Comparison of ENCODE assay signal across 19 cellular contexts in genomic region chr10:100634034-100634433, GRCh38.
DNase-seq lines count a peak whose midpoint lies in the region; ATAC-seq and TF ChIP-seq lines count a peak whose summit lies in the region.
"Had no signal": no experiment of that assay in that cellular context is flagged by ENCODE, and none has a peak within 500 bp of the region (broad histone marks: within the 10 kb centered on the region; RNA-seq: fewer than 3 reads in every experiment).

No MANE protein-coding gene starts in this region.

- H3K4ac ChIP-seq in H9 (ENCODE audit: low read depth, low read length), result no peak overlapping the region

- H2AFZ ChIP-seq in H9 (ENCODE audit: low read length), result no peak overlapping the region
- H2AFZ ChIP-seq in Karpas-422 (ENCODE audit: low read length), result no peak overlapping the region
- H2AFZ ChIP-seq: GM23248 had no signal

- H3K36me3 Mint-ChIP-seq in H9 (ENCODE audit: insufficient read depth in 1 of 3, low read depth in 3 of 3) (no peaks in the 10 kb centered on the region), endodermal cell (ENCODE audit: low read depth) (no peaks in the 10 kb centered on the region)
- H3K36me3 Mint-ChIP-seq: CD4-positive, CD25-positive, alpha-beta regulatory T cell; CD8-positive, alpha-beta memory T cell had no signal

- H3T11ph ChIP-seq in H9 (ENCODE audit: low read length), result no peak overlapping the region

- no peaks in the 10 kb centered on the region for H3K9me2 ChIP-seq in Karpas-422 (replicated peaks; ENCODE audit: insufficient read depth, low read length)

- no peaks in the 10 kb centered on the region for H3K4me1 ChIP-seq in H9 (ENCODE audit: insufficient read depth, low read length)
- H3K4me1 ChIP-seq in endodermal cell (ENCODE audit: control insufficient read depth, insufficient read depth, low read length), result peaks cover 6% of the 10 kb centered on the region
- H3K4me1 ChIP-seq in spleen, result no peaks in the 10 kb centered on the region
- H3K4me1 ChIP-seq in Karpas-422 (ENCODE audit: low read length), result no peaks in the 10 kb centered on the region; the same call in 1 of the 2 replicates
- H3K4me1 ChIP-seq: HAP-1 had no signal

- no peaks in the 10 kb centered on the region for H3K9me3 Mint-ChIP-seq in H9
- H3K9me3 Mint-ChIP-seq in endodermal cell, result no peaks in the 10 kb centered on the region
- H3K9me3 Mint-ChIP-seq: CD8-positive, alpha-beta memory T cell had no signal

- H3K4me3 ChIP-seq in endodermal cell (ENCODE audit: low read length), result no peak overlapping the region
- H3K4me3 ChIP-seq in spleen, result no peak overlapping the region
- H3K4me3 ChIP-seq in Karpas-422 (ENCODE audit: low read length), result no peak overlapping the region
- H3K4me3 ChIP-seq: GM23248, HAP-1 had no signal

- H3K4me3 Mint-ChIP-seq in H9 (no peak overlapping the region), endodermal cell (no peak overlapping the region)
- H3K4me3 Mint-ChIP-seq: CD4-positive, CD25-positive, alpha-beta regulatory T cell; CD8-positive, alpha-beta memory T cell had no signal

- no peak overlapping the region for H2BK120ac ChIP-seq in H9 (ENCODE audit: low read depth, low read length, poor library complexity, severe bottlenecking)

- H3K23me2 ChIP-seq in H9 (ENCODE audit: insufficient read length, low read depth, low read length, poor library complexity, severe bottlenecking), result no peaks in the 10 kb centered on the region

- H3K14ac ChIP-seq in H9 (ENCODE audit: insufficient read depth, low read length), result no peak overlapping the region

- ATAC-seq in HG02981 (IDR thresholded peaks at IDR 0.05; ENCODE audit: unreplicated experiment), result no peak

- peaks cover 16% of the 10 kb centered on the region for H3K27me3 Mint-ChIP-seq in H9 (ENCODE audit: low read depth)
- peaks cover 53% of the 10 kb centered on the region for H3K27me3 Mint-ChIP-seq in endodermal cell (ENCODE audit: insufficient read depth)

- no peak overlapping the region for H3K27ac Mint-ChIP-seq in H9
- H3K27ac Mint-ChIP-seq in endodermal cell, result no peak overlapping the region
- H3K27ac Mint-ChIP-seq: CD4-positive, CD25-positive, alpha-beta regulatory T cell; CD8-positive, alpha-beta memory T cell had no signal

- no peak for DNase-seq in H9
- DNase-seq in endodermal cell, result peak; percentile 71
- DNase-seq in spleen, result peak; percentile 53
- no peak for DNase-seq in Karpas-422
- no peak for DNase-seq in superior temporal gyrus (ENCODE audit: extremely low spot score)
- DNase-seq: ACHN; BE2C; C1 segment of cervical spinal cord; CD4-positive, CD25-positive, alpha-beta regulatory T cell; CD8-positive, alpha-beta memory T cell; COR-L47; DMS 273 treated with DMSO at 0.1 percent for 48 hours; DMS79; GDM1; GM23248 had no signal

- H3K27ac ChIP-seq in H9 (ENCODE audit: insufficient read length, low read depth, low read length) (no peak overlapping the region), VCaP (no peak overlapping the region), endodermal cell (ENCODE audit: low read depth, low read length) (no peak overlapping the region), spleen (no peak overlapping the region), Karpas-422 (ENCODE audit: low read length) (no peak overlapping the region)
- H3K27ac ChIP-seq: GM23248, KMS-11 had no signal

- H4K5ac ChIP-seq in H9 (ENCODE audit: insufficient read length, low read depth, low read length), result no peak overlapping the region

- H3K4me2 ChIP-seq in H9 (ENCODE audit: insufficient read depth, insufficient read length, low read length) (no peak overlapping the region), Karpas-422 (ENCODE audit: low read depth, low read length, poor library complexity, severe bottlenecking) (no peak overlapping the region)
- H3K4me2 ChIP-seq: KMS-11 had no signal

- no peak overlapping the region for H3K18ac ChIP-seq in H9 (ENCODE audit: insufficient read length, low read depth, low read length)

- H2BK5ac ChIP-seq in H9 (ENCODE audit: insufficient read length, low read length), result no peak overlapping the region

- H2BK12ac ChIP-seq in H9 (ENCODE audit: insufficient read length, low read depth, low read length), result no peak overlapping the region

- H3K9ac ChIP-seq in H9 (ENCODE audit: extremely low read depth, insufficient read length, low read length) (no peak overlapping the region), endodermal cell (ENCODE audit: extremely low read depth, low read length, poor library complexity, severe bottlenecking) (no peak overlapping the region), Karpas-422 (ENCODE audit: low read length) (no peak overlapping the region)
- H3K9ac ChIP-seq: GM23248, KMS-11 had no signal

- H2BK15ac ChIP-seq in H9 (ENCODE audit: low read depth, low read length), result no peak overlapping the region

- no peak overlapping the region for H2AK5ac ChIP-seq in H9 (ENCODE audit: insufficient read length, low read length)

- peak; percentile 21; the same call in 1 of the 3 replicates for TF ChIP-seq CTCF in H9 (conservative IDR thresholded peaks at IDR 0.05)
- 0 out of 2 replicates have a peak, but pooled peaks have one; percentile 8 for TF ChIP-seq CTCF in VCaP (conservative IDR thresholded peaks at IDR 0.05)
- peak; percentile 53 for TF ChIP-seq CTCF in endodermal cell (conservative IDR thresholded peaks at IDR 0.05)
- TF ChIP-seq CTCF in spleen (IDR thresholded peaks at IDR 0.05 in 8 of 11, conservative IDR thresholded peaks at IDR 0.05 in 3 of 11), result no peak

- no peak overlapping the region for H4K91ac ChIP-seq in H9 (ENCODE audit: insufficient read length, low read depth, low read length)

- H3K27me3 ChIP-seq in H9 (ENCODE audit: insufficient read depth, low read length), result no peaks in the 10 kb centered on the region
- peaks cover 51% of the 10 kb centered on the region for H3K27me3 ChIP-seq in endodermal cell (ENCODE audit: control insufficient read depth, insufficient read depth, low read length, poor library complexity, severe bottlenecking)
- H3K27me3 ChIP-seq in spleen (replicated peaks in 1 of 7), result peaks cover 0 to 79% (median 16%) of the 10 kb centered on the region in 7 donors
- no peaks in the 10 kb centered on the region for H3K27me3 ChIP-seq in Karpas-422 (ENCODE audit: low read length)
- H3K27me3 ChIP-seq: BE2C had no signal

- intact Hi-C loops in spleen (cut with DNase I; ENCODE audit: low total_unique reads), result no loop called here

- H2BK20ac ChIP-seq in H9 (ENCODE audit: low read depth, low read length, poor library complexity, severe bottlenecking), result no peak overlapping the region

- H3K79me2 ChIP-seq in H9 (ENCODE audit: insufficient read depth, low read length), result no peaks in the 10 kb centered on the region
- H3K79me2 ChIP-seq in Karpas-422 (ENCODE audit: low read length), result no peaks in the 10 kb centered on the region

- H4K20me1 ChIP-seq in H9 (ENCODE audit: control insufficient read depth, insufficient read depth, insufficient read length) (no peaks in the 10 kb centered on the region), Karpas-422 (ENCODE audit: insufficient read depth, low read depth, low read length) (no peaks in the 10 kb centered on the region)

- H3K4me1 Mint-ChIP-seq in H9 (peaks cover 16 to 21% of the 10 kb centered on the region in 2 experiments), endodermal cell (peaks cover 19% of the 10 kb centered on the region)
- H3K4me1 Mint-ChIP-seq: CD4-positive, CD25-positive, alpha-beta regulatory T cell; CD8-positive, alpha-beta memory T cell had no signal

- no peaks in the 10 kb centered on the region for H3K9me3 ChIP-seq in H9 (ENCODE audit: control insufficient read depth, low read depth, low read length)
- no peaks in the 10 kb centered on the region for H3K9me3 ChIP-seq in endodermal cell (ENCODE audit: control insufficient read depth, low read length)
- H3K9me3 ChIP-seq in spleen, result no peaks in the 10 kb centered on the region
- H3K9me3 ChIP-seq in Karpas-422 (ENCODE audit: low read length), result no peaks in the 10 kb centered on the region
- H3K9me3 ChIP-seq: BE2C, HAP-1 had no signal

- H4K8ac ChIP-seq in H9 (replicated peaks; ENCODE audit: insufficient read length, low read depth, low read length), result no peak overlapping the region

- H3K23ac ChIP-seq in H9 (ENCODE audit: insufficient read length, low read depth, low read length), result no peak overlapping the region

- no peak overlapping the region for H3K56ac ChIP-seq in H9 (ENCODE audit: insufficient read length, low read depth, low read length)

- no CpG with 5 or more reads among the region's 5 CpGs for WGBS in H9 (ENCODE audit: extremely low coverage, insufficient read length, low lambda C conversion rate)
- WGBS in endodermal cell (ENCODE audit: insufficient coverage in 1 of 2, insufficient read length in 1 of 2), 2 experiments, result 72 to 76% methylated on average over 5 of the region's 5 CpGs
- 68 to 78% (median 72%) methylated on average over 5 of the region's 5 CpGs for WGBS in spleen, 5 donors

- H3K36me3 ChIP-seq in endodermal cell (ENCODE audit: control insufficient read depth, insufficient read depth, low read length), result no peaks in the 10 kb centered on the region
- H3K36me3 ChIP-seq in spleen, result no peaks in the 10 kb centered on the region
- H3K36me3 ChIP-seq in Karpas-422 (ENCODE audit: insufficient read depth, low read length), result no peaks in the 10 kb centered on the region
- H3K36me3 ChIP-seq: BE2C, HAP-1 had no signal

- H3K79me1 ChIP-seq in H9 (ENCODE audit: insufficient read depth, low read depth, low read length, poor library complexity, severe bottlenecking), result no peaks in the 10 kb centered on the region

- no peak for TF ChIP-seq POLR2A in spleen (IDR thresholded peaks at IDR 0.05)

Comparison
In these comparisons a context has a peak if more than half of its experiments do, and no peak if none do; other contexts are left out.
1. DNase-seq: peak in endodermal cell (single experiment) and spleen (single experiment); none in H9 (single experiment), Karpas-422 (single experiment) and superior temporal gyrus (single experiment).
2. CTCF ChIP-seq: peak in H9 (single experiment), VCaP (single experiment) and endodermal cell (single experiment); none in spleen (0 of 11).